ENCODE assay signal across 22 cellular contexts in the genomic region with DNA sequence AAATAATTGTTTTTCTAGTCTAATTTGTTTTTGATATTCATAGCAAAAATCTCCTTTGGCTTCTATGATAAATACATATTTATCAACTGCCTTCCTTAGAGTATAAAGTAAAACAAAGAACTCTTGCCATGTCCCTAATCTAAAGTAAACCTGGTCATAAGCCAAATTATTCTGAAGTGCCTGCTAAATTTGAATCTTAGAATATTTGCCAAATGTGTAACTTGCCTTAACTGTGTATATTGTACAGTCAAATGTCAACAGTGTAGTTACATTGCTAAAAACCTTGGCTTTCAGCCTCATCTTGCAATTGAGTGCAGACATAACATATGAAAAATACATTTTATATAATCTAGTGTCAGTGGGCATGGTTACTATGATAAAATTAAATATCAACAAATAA.
"Had no signal": no experiment of that assay in that cellular context is flagged by ENCODE, and none has a peak within 500 bp of the region (broad histone marks: within the 10 kb centered on the region; RNA-seq: fewer than 3 reads in every experiment).

No MANE protein-coding gene starts in this region.

- H3K27me3 ChIP-seq: ovary, stomach, thyroid gland, upper lobe of left lung had no signal

- H3K36me3 Mint-ChIP-seq: activated naive CD4-positive, alpha-beta T cell treated with anti-CD3 and anti-CD28 coated beads, Interleukin-2, amount 10 ng/mL, durations not matched to agents 7 days and 5 days; activated naive CD8-positive, alpha-beta T cell treated with anti-CD3 and anti-CD28 coated beads, Interleukin-2, amount 10 ng/mL, durations not matched to agents 7 days and 5 days; memory B cell; naive thymus-derived CD4-positive, alpha-beta T cell; stimulated activated naive B cell treated with anti-CD40 and anti-IgM and Interleukin-4, amounts not matched to agents 10 μg/mL and 1 μg/mL and 100 μg/mL, for 72 hours had no signal

- DNase-seq: activated CD4-positive, alpha-beta T cell treated with anti-CD3 and anti-CD28 coated beads for 4 hours; activated CD4-positive, alpha-beta T cell treated with anti-CD3 and anti-CD28 coated beads, Interleukin-2, amount 50 U/mL, for 4 hours; activated effector memory CD4-positive, alpha-beta T cell treated with anti-CD3 and anti-CD28 coated beads, Interleukin-2, amount 50 U/mL, for 16 hours; activated naive CD4-positive, alpha-beta T cell treated with anti-CD3 and anti-CD28 coated beads, Interleukin-2, amount 10 ng/mL, durations not matched to agents 7 days and 5 days; activated naive CD8-positive, alpha-beta T cell treated with anti-CD3 and anti-CD28 coated beads, Interleukin-2, amount 10 ng/mL, durations not matched to agents 7 days and 5 days; activated T-cell treated with anti-CD3 and anti-CD28 coated beads for 4 hours; amniotic stem cell; central memory CD4-positive, alpha-beta T cell; islet precursor cell; midbrain; naive thymus-derived CD4-positive, alpha-beta T cell; ovary; stimulated activated CD4-positive, alpha-beta T cell treated with anti-CD3 and anti-CD28 coated beads, Interleukin-1b, Interleukin-23, amount 100 ng/mL, for 48 hours; stimulated activated CD4-positive, alpha-beta T cell treated with anti-CD3 and anti-CD28 coated beads, Interleukin-4, amount 100 ng/mL, for 4 hours; stimulated activated CD8-positive, alpha-beta memory T cell treated with anti-CD3 and anti-CD28 coated beads, Interleukin-4, amount 100 ng/mL, for 48 hours; stimulated activated naive B cell treated with anti-CD40 and anti-IgM and Interleukin-4, amounts not matched to agents 10 μg/mL and 1 μg/mL and 100 μg/mL, for 72 hours; stomach; thyroid gland; upper lobe of left lung had no signal

- H3K4me1 ChIP-seq: prostate gland, thyroid gland had no signal

- H3K36me3 ChIP-seq: ovary, prostate gland, stomach, thyroid gland, upper lobe of left lung had no signal

- H3K4me2 ChIP-seq: smooth muscle cell had no signal

- H3K27me3 Mint-ChIP-seq: activated naive CD4-positive, alpha-beta T cell treated with anti-CD3 and anti-CD28 coated beads, Interleukin-2, amount 10 ng/mL, durations not matched to agents 7 days and 5 days; activated naive CD8-positive, alpha-beta T cell treated with anti-CD3 and anti-CD28 coated beads, Interleukin-2, amount 10 ng/mL, durations not matched to agents 7 days and 5 days; memory B cell; naive thymus-derived CD4-positive, alpha-beta T cell; stimulated activated naive B cell treated with anti-CD40 and anti-IgM and Interleukin-4, amounts not matched to agents 10 μg/mL and 1 μg/mL and 100 μg/mL, for 72 hours had no signal

- ATAC-seq: naive thymus-derived CD4-positive, alpha-beta T cell; stimulated activated naive B cell treated with anti-CD40 and anti-IgM and Interleukin-4, amounts not matched to agents 10 μg/mL and 1 μg/mL and 100 μg/mL, for 72 hours had no signal

- H3K9me3 ChIP-seq: ovary, prostate gland, thyroid gland had no signal

- H3K4me1 Mint-ChIP-seq: activated naive CD4-positive, alpha-beta T cell treated with anti-CD3 and anti-CD28 coated beads, Interleukin-2, amount 10 ng/mL, durations not matched to agents 7 days and 5 days; activated naive CD8-positive, alpha-beta T cell treated with anti-CD3 and anti-CD28 coated beads, Interleukin-2, amount 10 ng/mL, durations not matched to agents 7 days and 5 days; memory B cell; naive thymus-derived CD4-positive, alpha-beta T cell; stimulated activated naive B cell treated with anti-CD40 and anti-IgM and Interleukin-4, amounts not matched to agents 10 μg/mL and 1 μg/mL and 100 μg/mL, for 72 hours had no signal

- H3K4me3 Mint-ChIP-seq: activated naive CD4-positive, alpha-beta T cell treated with anti-CD3 and anti-CD28 coated beads, Interleukin-2, amount 10 ng/mL, durations not matched to agents 7 days and 5 days; activated naive CD8-positive, alpha-beta T cell treated with anti-CD3 and anti-CD28 coated beads, Interleukin-2, amount 10 ng/mL, durations not matched to agents 7 days and 5 days; memory B cell; naive thymus-derived CD4-positive, alpha-beta T cell; stimulated activated naive B cell treated with anti-CD40 and anti-IgM and Interleukin-4, amounts not matched to agents 10 μg/mL and 1 μg/mL and 100 μg/mL, for 72 hours had no signal

- H3K9me3 Mint-ChIP-seq: activated naive CD8-positive, alpha-beta T cell treated with anti-CD3 and anti-CD28 coated beads, Interleukin-2, amount 10 ng/mL, durations not matched to agents 7 days and 5 days had no signal

- H3K27ac ChIP-seq: ovary, prostate gland, stomach, thyroid gland, upper lobe of left lung had no signal

- H3K4me3 ChIP-seq: ovary, prostate gland, smooth muscle cell, stomach, thyroid gland, upper lobe of left lung had no signal

- H3K27ac Mint-ChIP-seq: activated naive CD4-positive, alpha-beta T cell treated with anti-CD3 and anti-CD28 coated beads, Interleukin-2, amount 10 ng/mL, durations not matched to agents 7 days and 5 days; activated naive CD8-positive, alpha-beta T cell treated with anti-CD3 and anti-CD28 coated beads, Interleukin-2, amount 10 ng/mL, durations not matched to agents 7 days and 5 days; memory B cell; naive thymus-derived CD4-positive, alpha-beta T cell; stimulated activated naive B cell treated with anti-CD40 and anti-IgM and Interleukin-4, amounts not matched to agents 10 μg/mL and 1 μg/mL and 100 μg/mL, for 72 hours had no signal
